ENCODE assay signal across 8 cellular contexts in the genomic region with DNA sequence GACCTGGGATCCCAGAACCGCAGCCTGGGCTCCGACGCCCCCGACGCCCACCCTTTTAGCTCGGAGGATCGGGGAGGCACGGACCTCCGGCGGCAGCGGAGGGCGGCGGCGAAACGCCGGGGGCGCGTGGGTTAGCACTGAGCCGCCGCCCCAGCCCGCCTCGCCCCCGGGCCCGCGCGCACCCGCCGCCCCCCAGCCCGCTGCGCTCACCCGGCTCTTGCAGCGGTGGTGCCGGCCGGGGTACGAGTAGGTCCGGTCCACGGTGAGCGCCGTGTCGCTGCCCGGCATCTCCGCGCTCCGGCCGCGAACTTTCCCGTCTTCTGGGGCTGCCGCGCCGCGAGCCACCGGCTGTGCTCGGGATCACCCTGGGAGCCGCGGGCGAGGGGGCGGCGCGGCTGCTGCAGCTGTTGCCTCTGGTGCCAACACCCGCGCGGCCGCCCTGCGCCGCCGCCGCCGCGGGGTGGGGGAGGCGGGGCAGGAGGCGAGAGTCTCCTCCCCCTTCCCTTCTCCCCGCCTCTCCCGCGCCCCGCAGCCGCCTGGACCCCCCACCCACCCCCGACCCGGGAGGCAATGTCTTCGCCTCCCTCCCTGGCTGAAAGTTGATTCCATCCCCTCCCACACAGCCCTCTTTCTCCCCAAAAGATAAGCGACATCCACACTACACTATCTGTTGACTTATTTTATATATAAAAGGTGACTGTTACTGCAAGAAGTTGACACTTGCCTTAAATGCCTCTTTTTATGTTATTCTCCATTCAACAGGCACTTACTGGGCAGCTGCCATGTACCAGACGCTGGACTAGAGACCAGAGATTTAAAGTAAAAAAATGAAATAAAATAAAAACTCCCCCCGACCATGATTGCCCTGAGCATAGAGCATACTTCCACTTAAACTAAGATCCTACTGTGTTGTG. TPM values are rescaled to one million over a fixed set of nuclear protein-coding genes. Genes with fewer than 3 reads are reported as not detected.
DNase-seq lines count a peak whose midpoint lies in the region; ATAC-seq and TF ChIP-seq lines count a peak whose summit lies in the region.

A gene with protein sequence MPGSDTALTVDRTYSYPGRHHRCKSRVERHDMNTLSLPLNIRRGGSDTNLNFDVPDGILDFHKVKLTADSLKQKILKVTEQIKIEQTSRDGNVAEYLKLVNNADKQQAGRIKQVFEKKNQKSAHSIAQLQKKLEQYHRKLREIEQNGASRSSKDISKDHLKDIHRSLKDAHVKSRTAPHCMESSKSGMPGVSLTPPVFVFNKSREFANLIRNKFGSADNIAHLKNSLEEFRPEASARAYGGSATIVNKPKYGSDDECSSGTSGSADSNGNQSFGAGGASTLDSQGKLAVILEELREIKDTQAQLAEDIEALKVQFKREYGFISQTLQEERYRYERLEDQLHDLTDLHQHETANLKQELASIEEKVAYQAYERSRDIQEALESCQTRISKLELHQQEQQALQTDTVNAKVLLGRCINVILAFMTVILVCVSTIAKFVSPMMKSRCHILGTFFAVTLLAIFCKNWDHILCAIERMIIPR (minus strand): TSS at position 415 of the 914 bp plus-strand sequence. CDS start 127 bp downstream, at position 288.

- no peaks in the 10 kb centered on the region for H3K36me3 ChIP-seq in BJ (ENCODE audit: control insufficient read depth, insufficient read depth, low read length)
- H3K36me3 ChIP-seq in spleen, result no peaks in the 10 kb centered on the region

- intact Hi-C loops in spleen (cut with DNase I; ENCODE audit: low total_unique reads), result no loop called here

- H3K4me1 ChIP-seq in spleen, result peaks cover 0 to 54% (median 29%) of the 10 kb centered on the region in 6 donors

- CTCF ChIA-PET in BJ (lab: Yijun Ruan, JAX), result no interaction called here

- H3K27ac ChIP-seq in coronary artery (peak within 1 kb of the TSS; percentile 54 to 83), layer of hippocampus (ENCODE audit: low read depth, low read length) (peak within 1 kb of the TSS; percentile 73), spleen (peak within 1 kb of the TSS; percentile 51 to 95 (median 87))

- DNase-seq in BJ (ENCODE audit: low read depth) (no peak), coronary artery (ENCODE audit: low spot score) (no peak), spleen (peak; percentile 91), DMS153 treated with DMSO at 0.1 percent for 48 hours (lab: John Stamatoyannopoulos, UW; ENCODE audit: unreplicated experiment) (no peak)

- H3K9me3 ChIP-seq in spleen, result no peaks in the 10 kb centered on the region

- H3K4me3 ChIP-seq in BJ (ENCODE audit: low read depth, low read length), result peak within 1 kb of the TSS; percentile 24
- H3K4me3 ChIP-seq in coronary artery, result peak within 1 kb of the TSS; percentile 97
- H3K4me3 ChIP-seq in spleen, result peak within 1 kb of the TSS; percentile 49 to 91 (median 68)

- POLR2A ChIA-PET in BJ (lab: Charles Lee), result no interaction called here

- 1 to 5% (median 2%) methylated on average over 30 to 82 of the region's 82 CpGs for WGBS in spleen, 5 donors

- peaks cover 17% of the 10 kb centered on the region for H3K27me3 ChIP-seq in BJ (ENCODE audit: control insufficient read depth, insufficient read depth, low read length)
- no peaks in the 10 kb centered on the region for H3K27me3 ChIP-seq in layer of hippocampus (ENCODE audit: control insufficient read depth, insufficient read depth, low read length)
- peaks cover 0 to 37% (median 0%) of the 10 kb centered on the region in 7 donors for H3K27me3 ChIP-seq in spleen (replicated peaks in 1 of 7)

- TF ChIP-seq POLR2A in spleen (IDR thresholded peaks at IDR 0.05), result peak in 1 of 3 donors; percentile 77

- TF ChIP-seq CTCF in BJ (IDR thresholded peaks at IDR 0.05; ENCODE audit: insufficient read depth, low read depth, low read length), result no peak
- TF ChIP-seq CTCF in coronary artery (IDR thresholded peaks at IDR 0.05), result no peak
- TF ChIP-seq CTCF in spleen (IDR thresholded peaks at IDR 0.05 in 8 of 11, conservative IDR thresholded peaks at IDR 0.05 in 3 of 11), result peak in 1 of 11 experiments; percentile 2

- ATAC-seq in GM18907 (IDR thresholded peaks at IDR 0.05; ENCODE audit: unreplicated experiment) (peak; percentile 79), HG03108 (IDR thresholded peaks at IDR 0.05; ENCODE audit: unreplicated experiment) (peak; percentile 57), SK-N-SH treated with all-trans-retinoic acid at 6 μM for 48 hours (peak; percentile 74)

TF ChIP-seq in SK-N-SH treated with all-trans-retinoic acid at 6 μM for 48 hours, 23 proteins besides CTCF, POLR2A, EP300 and RAD21:
- TF ChIP-seq SNAI2 (CRISPR knock-in tag; IDR thresholded peaks at IDR 0.05) (no peak), ARNTL (CRISPR knock-in tag; IDR thresholded peaks at IDR 0.05; ENCODE audit: borderline replicate concordance, low read depth) (no peak), CSDC2 (CRISPR knock-in tag; IDR thresholded peaks at IDR 0.05) (no peak), GLIS3 (CRISPR knock-in tag; IDR thresholded peaks at IDR 0.05) (no peak), ZFP30 (CRISPR knock-in tag; IDR thresholded peaks at IDR 0.05) (no peak), BACH2 (CRISPR knock-in tag; IDR thresholded peaks at IDR 0.05; ENCODE audit: borderline replicate concordance) (no peak), ZNF70 (CRISPR knock-in tag; IDR thresholded peaks at IDR 0.05) (no peak), TCF4 (CRISPR knock-in tag; IDR thresholded peaks at IDR 0.05; ENCODE audit: borderline replicate concordance) (no peak)
- TF ChIP-seq, protein P1, sequence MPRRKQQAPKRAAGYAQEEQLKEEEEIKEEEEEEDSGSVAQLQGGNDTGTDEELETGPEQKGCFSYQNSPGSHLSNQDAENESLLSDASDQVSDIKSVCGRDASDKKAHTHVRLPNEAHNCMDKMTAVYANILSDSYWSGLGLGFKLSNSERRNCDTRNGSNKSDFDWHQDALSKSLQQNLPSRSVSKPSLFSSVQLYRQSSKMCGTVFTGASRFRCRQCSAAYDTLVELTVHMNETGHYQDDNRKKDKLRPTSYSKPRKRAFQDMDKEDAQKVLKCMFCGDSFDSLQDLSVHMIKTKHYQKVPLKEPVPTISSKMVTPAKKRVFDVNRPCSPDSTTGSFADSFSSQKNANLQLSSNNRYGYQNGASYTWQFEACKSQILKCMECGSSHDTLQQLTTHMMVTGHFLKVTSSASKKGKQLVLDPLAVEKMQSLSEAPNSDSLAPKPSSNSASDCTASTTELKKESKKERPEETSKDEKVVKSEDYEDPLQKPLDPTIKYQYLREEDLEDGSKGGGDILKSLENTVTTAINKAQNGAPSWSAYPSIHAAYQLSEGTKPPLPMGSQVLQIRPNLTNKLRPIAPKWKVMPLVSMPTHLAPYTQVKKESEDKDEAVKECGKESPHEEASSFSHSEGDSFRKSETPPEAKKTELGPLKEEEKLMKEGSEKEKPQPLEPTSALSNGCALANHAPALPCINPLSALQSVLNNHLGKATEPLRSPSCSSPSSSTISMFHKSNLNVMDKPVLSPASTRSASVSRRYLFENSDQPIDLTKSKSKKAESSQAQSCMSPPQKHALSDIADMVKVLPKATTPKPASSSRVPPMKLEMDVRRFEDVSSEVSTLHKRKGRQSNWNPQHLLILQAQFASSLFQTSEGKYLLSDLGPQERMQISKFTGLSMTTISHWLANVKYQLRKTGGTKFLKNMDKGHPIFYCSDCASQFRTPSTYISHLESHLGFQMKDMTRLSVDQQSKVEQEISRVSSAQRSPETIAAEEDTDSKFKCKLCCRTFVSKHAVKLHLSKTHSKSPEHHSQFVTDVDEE (CRISPR knock-in tag; IDR thresholded peaks at IDR 0.05), result no peak
- TF ChIP-seq, protein P2, sequence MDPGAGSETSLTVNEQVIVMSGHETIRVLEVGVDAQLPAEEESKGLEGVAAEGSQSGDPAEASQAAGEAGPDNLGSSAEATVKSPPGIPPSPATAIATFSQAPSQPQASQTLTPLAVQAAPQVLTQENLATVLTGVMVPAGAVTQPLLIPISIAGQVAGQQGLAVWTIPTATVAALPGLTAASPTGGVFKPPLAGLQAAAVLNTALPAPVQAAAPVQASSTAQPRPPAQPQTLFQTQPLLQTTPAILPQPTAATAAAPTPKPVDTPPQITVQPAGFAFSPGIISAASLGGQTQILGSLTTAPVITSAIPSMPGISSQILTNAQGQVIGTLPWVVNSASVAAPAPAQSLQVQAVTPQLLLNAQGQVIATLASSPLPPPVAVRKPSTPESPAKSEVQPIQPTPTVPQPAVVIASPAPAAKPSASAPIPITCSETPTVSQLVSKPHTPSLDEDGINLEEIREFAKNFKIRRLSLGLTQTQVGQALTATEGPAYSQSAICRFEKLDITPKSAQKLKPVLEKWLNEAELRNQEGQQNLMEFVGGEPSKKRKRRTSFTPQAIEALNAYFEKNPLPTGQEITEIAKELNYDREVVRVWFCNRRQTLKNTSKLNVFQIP (CRISPR knock-in tag; IDR thresholded peaks at IDR 0.05; ENCODE audit: borderline replicate concordance, low read depth), result no peak

RNA-seq across cellular contexts. Expression of the gene that starts here (rescaled TPM):
- not detected in 2 replicates for polyA plus RNA-seq in BJ (2011; rRNA removed)
- polyA minus RNA-seq in BJ (2011; rRNA and poly(A)+ RNA removed), result not detected in 2 replicates
- 10 to 100 TPM; 23.7 to 41.3 (median 29.4) TPM for total RNA-seq in spleen
- 1 to 10 TPM; 2.9 to 5.4 (median 3.2) TPM for polyA plus RNA-seq in spleen

Comparison
In these comparisons a context has a peak if more than half of its experiments do, and no peak if none do; other contexts are left out.
1. H3K4me3 ChIP-seq: peak in every context shown above with its lines; median percentile 97 in coronary artery; 68 in spleen; 24 in BJ.